ENCODE assay signal across 8 cellular contexts in the genomic region with DNA sequence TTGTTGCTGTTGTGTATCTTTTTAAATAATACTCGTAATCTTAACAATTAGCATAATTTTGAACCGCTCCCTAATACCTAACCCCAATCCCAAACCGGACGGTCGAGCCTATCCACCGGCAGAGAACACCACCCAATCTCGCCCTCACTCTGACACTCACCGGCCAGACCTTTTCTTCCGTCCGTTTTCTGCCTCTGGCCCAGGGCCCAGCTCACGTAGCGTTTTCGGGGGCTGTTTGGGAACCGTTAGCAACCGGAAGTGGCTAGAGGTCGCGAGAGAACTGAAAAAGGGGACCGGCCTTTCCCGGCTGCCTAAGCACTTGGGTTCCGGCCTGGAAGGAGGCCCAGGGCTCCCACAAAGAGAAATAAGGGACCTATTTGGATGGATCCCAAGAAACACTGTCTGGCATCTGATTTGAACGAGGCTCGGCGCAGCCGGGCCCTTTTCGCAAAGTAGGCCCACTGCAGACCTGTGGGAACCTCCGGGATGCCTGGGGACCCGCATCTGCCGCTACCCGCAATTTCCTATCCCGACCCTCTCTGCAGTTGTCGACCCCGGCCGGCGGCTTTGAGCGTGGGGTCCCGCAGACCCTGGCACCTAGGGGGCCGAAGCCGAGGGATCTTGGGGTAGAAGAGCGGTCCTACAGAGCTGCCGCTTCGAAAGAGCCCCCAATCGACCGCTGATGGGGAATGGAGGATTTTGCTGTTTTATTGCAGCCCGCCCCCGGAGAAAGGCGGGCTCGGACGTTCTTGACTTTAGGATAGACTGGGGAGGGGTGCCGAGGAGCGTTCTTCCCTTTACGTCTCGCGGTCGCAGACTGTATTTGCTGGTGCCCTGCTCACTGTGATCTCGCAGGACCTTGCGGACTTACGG. TPM values are rescaled to one million over a fixed set of nuclear protein-coding genes. Genes with fewer than 3 reads are reported as not detected.
DNase-seq lines count a peak whose midpoint lies in the region; ATAC-seq and TF ChIP-seq lines count a peak whose summit lies in the region.

No MANE protein-coding gene starts in this region.

- no peaks in the 10 kb centered on the region for H3K9me3 ChIP-seq in ectodermal cell (ENCODE audit: control insufficient read depth, low read length)
- no peaks in the 10 kb centered on the region for H3K9me3 ChIP-seq in lower lobe of right lung

- DNase-seq in NCI-H82 (lab: John Stamatoyannopoulos, UW): peak; percentile 95
- DNase-seq in activated CD8-positive, alpha-beta T cell treated with anti-CD3 and anti-CD28 coated beads for 36 hours: peak; percentile 83
- peak; percentile 91 for DNase-seq in lower lobe of right lung
- DNase-seq in stimulated activated CD4-positive, alpha-beta T cell treated with anti-CD3 and anti-CD28 coated beads, TNF-alpha, amount 100 ng/mL, for 1 hour (ENCODE audit: low read depth in 3 of 3, low spot score in 1 of 3): peak; percentile 37 to 60 (median 47)

- intact Hi-C loops in activated CD8-positive, alpha-beta T cell treated with anti-CD3 and anti-CD28 coated beads for 36 hours (cut with micrococcal nuclease): loop anchor here (10.0 kb wide), 1 partner anchor 118 kb away; a partner anchor contains a TSS
- intact Hi-C loops in lower lobe of right lung (cut with DNase I): no loop called here

- H3K27me3 Mint-ChIP-seq in activated CD8-positive, alpha-beta T cell treated with anti-CD3 and anti-CD28 coated beads for 36 hours: no peaks in the 10 kb centered on the region

- 0 to 1% methylated on average over 57 of the region's 57 CpGs for WGBS in ectodermal cell, 2 experiments

- POLR2A ChIA-PET in activated CD8-positive, alpha-beta T cell treated with anti-CD3 and anti-CD28 coated beads for 36 hours (lab: Charles Lee): interaction anchor here (0.6 to 3.4 kb wide), 15 partner anchors 8 to 322 kb away, joined by 3 to 15 read pairs (median 3); a partner anchor contains a TSS

- H3K27me3 ChIP-seq in ectodermal cell (ENCODE audit: control insufficient read depth, insufficient read depth, low read length, poor library complexity, severe bottlenecking): peaks cover 20% of the 10 kb centered on the region
- H3K27me3 ChIP-seq in lower lobe of right lung (ENCODE audit: low read depth): no peaks in the 10 kb centered on the region

- H3K4me3 ChIP-seq in ectodermal cell (ENCODE audit: insufficient read depth, low read depth, low read length) (peak overlapping the region; percentile 75), lower lobe of right lung (peak overlapping the region; percentile 84)

- peak overlapping the region; percentile 87 for H3K4me3 Mint-ChIP-seq in activated CD8-positive, alpha-beta T cell treated with anti-CD3 and anti-CD28 coated beads for 36 hours

- H3K4me1 Mint-ChIP-seq in activated CD8-positive, alpha-beta T cell treated with anti-CD3 and anti-CD28 coated beads for 36 hours (ENCODE audit: low read depth): peaks cover 60% of the 10 kb centered on the region

- H3K4me1 ChIP-seq in ectodermal cell (ENCODE audit: control insufficient read depth, insufficient read depth, low read length) (peaks cover 12% of the 10 kb centered on the region), lower lobe of right lung (peaks cover 48% of the 10 kb centered on the region)

- CTCF ChIA-PET in activated CD8-positive, alpha-beta T cell treated with anti-CD3 and anti-CD28 coated beads for 36 hours (lab: Charles Lee): interaction anchor here (0.6 to 2.9 kb wide), 3 partner anchors 9 to 219 kb away, joined by 3 to 16 read pairs (median 3); a partner anchor contains a TSS

- H3K27ac Mint-ChIP-seq in activated CD8-positive, alpha-beta T cell treated with anti-CD3 and anti-CD28 coated beads for 36 hours: peak overlapping the region; percentile 98

- H3K27ac ChIP-seq in C4-2B: peak overlapping the region; percentile 55
- H3K27ac ChIP-seq in ectodermal cell (ENCODE audit: insufficient read depth, low read depth, low read length, poor library complexity, severe bottlenecking): peak overlapping the region; percentile 84
- peak overlapping the region; percentile 94 for H3K27ac ChIP-seq in lower lobe of right lung

- H3K9me3 Mint-ChIP-seq in activated CD8-positive, alpha-beta T cell treated with anti-CD3 and anti-CD28 coated beads for 36 hours: no peaks in the 10 kb centered on the region

- ATAC-seq in GM19395 (IDR thresholded peaks at IDR 0.05; ENCODE audit: unreplicated experiment) (peak; percentile 51), HG03565 (IDR thresholded peaks at IDR 0.05; ENCODE audit: unreplicated experiment) (peak; percentile 32), lower lobe of right lung (peak; percentile 93)
- peak; percentile 52 for ATAC-seq in activated CD8-positive, alpha-beta T cell treated with anti-CD3 and anti-CD28 coated beads for 36 hours

- H3K36me3 ChIP-seq in ectodermal cell (ENCODE audit: control insufficient read depth, insufficient read depth, low read length) (no peaks in the 10 kb centered on the region), lower lobe of right lung (peaks cover 12% of the 10 kb centered on the region)

- peaks cover 26% of the 10 kb centered on the region for H3K36me3 Mint-ChIP-seq in activated CD8-positive, alpha-beta T cell treated with anti-CD3 and anti-CD28 coated beads for 36 hours (ENCODE audit: low read depth)

- no peak for TF ChIP-seq CTCF in C4-2B (conservative IDR thresholded peaks at IDR 0.05)
- TF ChIP-seq CTCF in activated CD8-positive, alpha-beta T cell treated with anti-CD3 and anti-CD28 coated beads for 36 hours (IDR thresholded peaks at IDR 0.05): no peak
- no peak for TF ChIP-seq CTCF in lower lobe of right lung (IDR thresholded peaks at IDR 0.05)

RNA-seq across cellular contexts. Expression of a gene that starts 4.9 kb away (rescaled TPM):
- total RNA-seq in activated CD8-positive, alpha-beta T cell treated with anti-CD3 and anti-CD28 coated beads for 36 hours: 10 to 100 TPM; 18.9 to 20.3 TPM
- 40.2 TPM for polyA plus RNA-seq in ectodermal cell (2013, experiment 1 of 4)
- 46.2 TPM for polyA plus RNA-seq in ectodermal cell (2013, experiment 2 of 4)
- 31.2 TPM for polyA plus RNA-seq in ectodermal cell (2013, experiment 3 of 4)
- 35.7 TPM for polyA plus RNA-seq in ectodermal cell (2013, experiment 4 of 4)
- total RNA-seq in lower lobe of right lung: 20.6 TPM

RNA-seq across cellular contexts. Expression of a gene that starts 12.4 kb away (rescaled TPM):
- 1 to 10 TPM; 2.0 to 2.3 TPM for total RNA-seq in activated CD8-positive, alpha-beta T cell treated with anti-CD3 and anti-CD28 coated beads for 36 hours
- polyA plus RNA-seq in ectodermal cell (2013, experiment 1 of 4): 5.9 TPM
- 5.9 TPM for polyA plus RNA-seq in ectodermal cell (2013, experiment 2 of 4)
- polyA plus RNA-seq in ectodermal cell (2013, experiment 3 of 4): 6.4 TPM
- polyA plus RNA-seq in ectodermal cell (2013, experiment 4 of 4): 6.2 TPM
- total RNA-seq in lower lobe of right lung: 6.8 TPM

RNA-seq across cellular contexts. Expression of a gene that starts 56.5 kb away (rescaled TPM):
- 1 to 10 TPM; 3.5 to 3.6 TPM for total RNA-seq in activated CD8-positive, alpha-beta T cell treated with anti-CD3 and anti-CD28 coated beads for 36 hours
- 0.93 TPM for polyA plus RNA-seq in ectodermal cell (2013, experiment 1 of 4)
- polyA plus RNA-seq in ectodermal cell (2013, experiment 2 of 4): 1.3 TPM
- polyA plus RNA-seq in ectodermal cell (2013, experiment 3 of 4): 0.80 TPM
- 1.2 TPM for polyA plus RNA-seq in ectodermal cell (2013, experiment 4 of 4)
- total RNA-seq in lower lobe of right lung: 2.2 TPM

Comparison
In these comparisons a context has a peak if more than half of its experiments do, and no peak if none do; other contexts are left out.
1. Peak in every context shown above with its lines: DNase-seq, ATAC-seq, H3K4me3 ChIP-seq and H3K27ac ChIP-seq.
2. ATAC-seq: peak in every context shown above with its lines; median percentile 93 in lower lobe of right lung; 52 in activated CD8-positive, alpha-beta T cell treated with anti-CD3 and anti-CD28 coated beads for 36 hours; 51 in GM19395; 32 in HG03565.